Comparison of ENCODE assay signal across 13 cellular contexts in the genomic region with DNA sequence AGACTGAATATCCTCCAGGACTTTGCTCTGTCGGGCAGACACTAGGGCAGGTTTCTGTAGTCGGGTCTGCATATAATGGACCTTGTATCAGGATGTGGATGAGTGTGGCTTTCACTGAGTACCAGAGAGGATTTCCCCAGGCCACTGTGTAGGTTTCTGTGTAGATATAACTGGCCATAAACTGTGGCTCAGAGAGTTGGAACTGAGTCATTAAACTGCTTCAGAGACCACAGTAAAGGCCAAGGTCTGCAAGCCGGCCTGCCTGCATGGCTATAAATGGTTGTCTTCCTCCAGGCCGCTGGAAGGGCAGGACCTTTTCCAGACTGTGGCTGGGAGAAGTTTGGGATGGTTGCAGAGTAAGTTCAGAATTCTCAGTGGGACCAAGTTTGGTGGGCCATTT. TPM values are rescaled to one million over a fixed set of nuclear protein-coding genes. Genes with fewer than 3 reads are reported as not detected.
DNase-seq lines count a peak whose midpoint lies in the region; ATAC-seq and TF ChIP-seq lines count a peak whose summit lies in the region.
"Had no signal": no experiment of that assay in that cellular context is flagged by ENCODE, and none has a peak within 500 bp of the region (broad histone marks: within the 10 kb centered on the region; RNA-seq: fewer than 3 reads in every experiment).

No MANE protein-coding gene starts in this region.

- TF ChIP-seq CTCF in foreskin fibroblast (IDR thresholded peaks at IDR 0.05; ENCODE audit: low read depth, low read length): no peak

- H3K4me3 ChIP-seq in SJCRH30 (no peak overlapping the region), foreskin fibroblast (ENCODE audit: low read depth in 1 of 2, low read length in 2 of 2) (no peak overlapping the region)
- H3K4me3 ChIP-seq: thoracic aorta had no signal

- intact Hi-C loops in cardiac septum (cut with DNase I): no loop called here

- H3K9me3 ChIP-seq in SJCRH30 (replicated peaks): no peaks in the 10 kb centered on the region; the same call in 1 of the 2 replicates

- no peak overlapping the region for H3K27ac ChIP-seq in SJCRH30
- H3K27ac ChIP-seq: thoracic aorta had no signal

- no peaks in the 10 kb centered on the region for H3K4me1 ChIP-seq in SJCRH30

- no peaks in the 10 kb centered on the region for H3K27me3 ChIP-seq in SJCRH30

- DNase-seq in islet precursor cell (peak; percentile 73), SJCRH30 (no peak), GDM1 (lab: John Stamatoyannopoulos, UW) (no peak), cardiac septum (ENCODE audit: low spot score) (no peak), foreskin fibroblast (no peak)
- DNase-seq: activated CD8-positive, alpha-beta memory T cell treated with anti-CD3 and anti-CD28 coated beads, Interleukin-2, amount 10 ng/mL, durations not matched to agents 7 days and 5 days; CD8-positive, alpha-beta T cell; NCI-H510A treated with DMSO at 0.1 percent for 48 hours had no signal

- ATAC-seq in GM18499 (IDR thresholded peaks at IDR 0.05; ENCODE audit: insufficient read depth, unreplicated experiment) (peak; percentile 51), GM21423 (IDR thresholded peaks at IDR 0.05; ENCODE audit: unreplicated experiment) (peak; percentile 90), HG03280 (IDR thresholded peaks at IDR 0.05; ENCODE audit: unreplicated experiment) (peak; percentile 91)
- ATAC-seq: activated CD8-positive, alpha-beta memory T cell treated with anti-CD3 and anti-CD28 coated beads, Interleukin-2, amount 10 ng/mL, durations not matched to agents 7 days and 5 days; CD8-positive, alpha-beta T cell; SK-N-SH treated with all-trans-retinoic acid at 6 μM for 48 hours had no signal

- peaks cover 77% of the 10 kb centered on the region for H3K36me3 ChIP-seq in SJCRH30

RNA-seq across cellular contexts. Expression of a gene that starts 16.9 kb away (rescaled TPM):
- total RNA-seq in SJCRH30 (2014; rRNA removed; shearing (Covaris generic)): 28.5 and 33.6 TPM in 2 replicates
- 2.8 TPM for total RNA-seq in cardiac septum
